Comparison of ENCODE assay signal across 13 cellular contexts in the genomic region with DNA sequence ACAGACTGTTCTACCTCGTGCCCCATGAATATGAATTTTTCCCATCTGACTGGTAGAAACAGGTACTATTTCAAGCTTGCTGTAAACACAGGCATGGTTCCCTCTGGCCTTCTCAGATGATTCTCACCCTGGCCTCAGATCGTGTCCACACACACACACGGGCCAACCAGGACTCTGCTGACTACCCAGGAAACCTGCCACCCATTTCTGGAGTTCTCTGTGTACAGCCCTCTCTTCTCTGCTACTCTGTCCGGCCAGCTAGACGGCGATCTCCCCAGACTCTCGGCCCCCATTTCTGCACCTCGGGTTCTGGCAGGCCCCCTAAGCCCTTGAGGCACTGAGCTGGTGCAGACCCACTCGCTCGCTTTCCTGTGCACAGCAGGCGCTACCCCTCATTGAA.
"Had no signal": no experiment of that assay in that cellular context is flagged by ENCODE, and none has a peak within 500 bp of the region (broad histone marks: within the 10 kb centered on the region; RNA-seq: fewer than 3 reads in every experiment).

No MANE protein-coding gene starts in this region.

- H3K4me1 Mint-ChIP-seq: activated B cell treated with CpG ODN at 0.5 μM for 24 hours; immature natural killer cell; stimulated activated naive B cell treated with anti-CD40 and anti-IgM and Interleukin-4, amounts not matched to agents 10 μg/mL and 1 μg/mL and 100 μg/mL, for 72 hours had no signal

- H3K27ac Mint-ChIP-seq: activated B cell treated with CpG ODN at 0.5 μM for 24 hours; activated CD8-positive, alpha-beta T cell treated with anti-CD3 and anti-CD28 coated beads for 36 hours; immature natural killer cell had no signal

- H3K36me3 ChIP-seq: colonic mucosa had no signal

- H3K4me1 ChIP-seq: colonic mucosa, lower lobe of right lung, tibial nerve had no signal

- H3K4me3 Mint-ChIP-seq: activated B cell treated with CpG ODN at 0.5 μM for 24 hours; activated CD8-positive, alpha-beta T cell treated with anti-CD3 and anti-CD28 coated beads for 36 hours; immature natural killer cell; stimulated activated naive B cell treated with anti-CD40 and anti-IgM and Interleukin-4, amounts not matched to agents 10 μg/mL and 1 μg/mL and 100 μg/mL, for 72 hours; T-helper 1 cell treated with Interleukin-12 subunit alpha and Interleukin-12 subunit beta and Interleukin-4 antibody, amounts not matched to agents 30 μg/mL and 1 μg/mL, for 36 hours had no signal

- H3K4me3 ChIP-seq: colonic mucosa, esophagus squamous epithelium, lower lobe of right lung, tibial nerve had no signal

- H3K27me3 ChIP-seq: colonic mucosa, esophagus squamous epithelium, tibial nerve had no signal

- H3K9me3 ChIP-seq: colonic mucosa, esophagus squamous epithelium, lower lobe of right lung, tibial nerve had no signal

- H3K9me3 Mint-ChIP-seq: activated B cell treated with CpG ODN at 0.5 μM for 24 hours; activated CD8-positive, alpha-beta T cell treated with anti-CD3 and anti-CD28 coated beads for 36 hours; immature natural killer cell; stimulated activated naive B cell treated with anti-CD40 and anti-IgM and Interleukin-4, amounts not matched to agents 10 μg/mL and 1 μg/mL and 100 μg/mL, for 72 hours; T-helper 1 cell treated with Interleukin-12 subunit alpha and Interleukin-12 subunit beta and Interleukin-4 antibody, amounts not matched to agents 30 μg/mL and 1 μg/mL, for 36 hours had no signal

- ATAC-seq: activated CD8-positive, alpha-beta T cell treated with anti-CD3 and anti-CD28 coated beads for 36 hours; lower lobe of right lung; stimulated activated naive B cell treated with anti-CD40 and anti-IgM and Interleukin-4, amounts not matched to agents 10 μg/mL and 1 μg/mL and 100 μg/mL, for 72 hours had no signal

- H3K27ac ChIP-seq: colonic mucosa, lower lobe of right lung had no signal

- DNase-seq: activated B cell treated with CpG ODN at 0.5 μM for 24 hours; activated CD4-positive, alpha-beta T cell treated with anti-CD3 and anti-CD28 coated beads for 48 hours; activated CD8-positive, alpha-beta T cell treated with anti-CD3 and anti-CD28 coated beads for 36 hours; activated T-cell treated with anti-CD3 and anti-CD28 coated beads, Interleukin-2, amount 50 U/mL, for 48 hours; caudate nucleus; colonic mucosa; esophagus squamous epithelium; immature natural killer cell; lower lobe of right lung; stimulated activated CD4-positive, alpha-beta T cell treated with anti-CD3 and anti-CD28 coated beads, Interleukin-2, amount 100 ng/mL, for 48 hours; stimulated activated naive B cell treated with anti-CD40 and anti-IgM and Interleukin-4, amounts not matched to agents 10 μg/mL and 1 μg/mL and 100 μg/mL, for 72 hours had no signal

- H3K27me3 Mint-ChIP-seq: activated B cell treated with CpG ODN at 0.5 μM for 24 hours; activated CD8-positive, alpha-beta T cell treated with anti-CD3 and anti-CD28 coated beads for 36 hours; stimulated activated naive B cell treated with anti-CD40 and anti-IgM and Interleukin-4, amounts not matched to agents 10 μg/mL and 1 μg/mL and 100 μg/mL, for 72 hours had no signal
